Comparison of ENCODE assay signal across 28 cellular contexts in genomic region chr2:228094377-228094921, GRCh38.
A peak's percentile ranks its signal among the peaks of the same experiment; 100 is the strongest.
DNase-seq lines count a peak whose midpoint lies in the region; ATAC-seq, FAIRE-seq and TF ChIP-seq lines count a peak whose summit lies in the region.
"Had no signal": no experiment of that assay in that cellular context is flagged by ENCODE, and none has a peak within 500 bp of the region (broad histone marks: within the 10 kb centered on the region; RNA-seq: fewer than 3 reads in every experiment).

No MANE protein-coding gene starts in this region.

- H3K9ac ChIP-seq in PC-3 (ENCODE audit: low read length): no peak overlapping the region

- H3K4me2 ChIP-seq in PC-3 (ENCODE audit: low read length) (no peak overlapping the region), GM23338 (no peak overlapping the region)

- H3K4me1 ChIP-seq in PC-3 (ENCODE audit: insufficient read depth, low read length) (peaks cover 5% of the 10 kb centered on the region), GM23338 (ENCODE audit: insufficient read depth) (no peaks in the 10 kb centered on the region)
- H3K4me1 ChIP-seq: HAP-1, pancreas had no signal

- no peaks in the 10 kb centered on the region for H3K4me1 Mint-ChIP-seq in GM23338
- H3K4me1 Mint-ChIP-seq: activated CD4-positive, alpha-beta T cell treated with anti-CD3 and anti-CD28 coated beads, Interleukin-2, amount 10 ng/mL, durations not matched to agents 24 days and 14 days; B cell; CD8-positive, alpha-beta memory T cell; memory B cell; stimulated activated naive B cell treated with anti-CD40 and anti-IgM and Interleukin-4, amounts not matched to agents 10 μg/mL and 1 μg/mL and 100 μg/mL, for 72 hours; WTC11 had no signal

- DNase-seq in A172 (ENCODE audit: low spot score): peak; percentile 74
- DNase-seq in H54 (ENCODE audit: insufficient read length, low spot score): peak; percentile 24
- DNase-seq in PC-3: peak; percentile 65
- DNase-seq in bronchial epithelial cell (ENCODE audit: low read depth): peak; percentile 5
- no peak for DNase-seq in cortex of kidney (lab: John Stamatoyannopoulos, UW)
- no peak for DNase-seq in activated CD8-positive, alpha-beta memory T cell treated with anti-CD3 and anti-CD28 coated beads for 24 hours
- no peak for DNase-seq in cerebellum (ENCODE audit: low spot score)
- DNase-seq in GM23338 (ENCODE audit: low spot score): no peak
- DNase-seq: 8988T; activated CD4-positive, alpha-beta T cell treated with anti-CD3 and anti-CD28 coated beads, Interleukin-2, amount 10 ng/mL, durations not matched to agents 24 days and 14 days; CD8-positive, alpha-beta memory T cell; effector memory CD8-positive, alpha-beta T cell; glutamatergic neuron; NCI-H1105; NCI-H2029 treated with DMSO at 0.1 percent for 48 hours; NCI-H526; pancreas; SIG-M5; small intestine; stimulated activated naive B cell treated with anti-CD40 and anti-IgM and Interleukin-4, amounts not matched to agents 10 μg/mL and 1 μg/mL and 100 μg/mL, for 72 hours; SW 1271 had no signal

- intact Hi-C loops in PC-3 (cut with micrococcal nuclease): no loop called here

- no peak overlapping the region for H3K4me3 Mint-ChIP-seq in GM23338
- H3K4me3 Mint-ChIP-seq: activated CD4-positive, alpha-beta T cell treated with anti-CD3 and anti-CD28 coated beads, Interleukin-2, amount 10 ng/mL, durations not matched to agents 24 days and 14 days; B cell; CD8-positive, alpha-beta memory T cell; effector memory CD8-positive, alpha-beta T cell; memory B cell; stimulated activated naive B cell treated with anti-CD40 and anti-IgM and Interleukin-4, amounts not matched to agents 10 μg/mL and 1 μg/mL and 100 μg/mL, for 72 hours; WTC11 had no signal

- TF ChIP-seq POLR2A in H54 (IDR thresholded peaks at IDR 0.05; ENCODE audit: low read depth, low read length): no peak

- H3K79me2 ChIP-seq in PC-3 (ENCODE audit: low read length) (no peaks in the 10 kb centered on the region), GM23338 (replicated peaks; ENCODE audit: insufficient read depth) (no peaks in the 10 kb centered on the region)

- H3F3A ChIP-seq in PC-3 (ENCODE audit: low read length, unreplicated experiment) (no peaks in the 10 kb centered on the region), GM23338 (replicated peaks; ENCODE audit: low read depth) (no peaks in the 10 kb centered on the region)

- POLR2A ChIA-PET in PC-3 (lab: Charles Lee; ENCODE audit: unreplicated experiment): no interaction called here

- H4K20me1 ChIP-seq in PC-3 (ENCODE audit: low read length) (no peaks in the 10 kb centered on the region), GM23338 (replicated peaks; ENCODE audit: insufficient read depth) (no peaks in the 10 kb centered on the region)

- CTCF ChIA-PET in PC-3 (lab: Charles Lee): no interaction called here

- H3K36me3 Mint-ChIP-seq in GM23338 (ENCODE audit: low read depth): peaks cover 17% of the 10 kb centered on the region; the same call in 2 of the 3 replicates
- H3K36me3 Mint-ChIP-seq: CD8-positive, alpha-beta memory T cell; memory B cell; stimulated activated naive B cell treated with anti-CD40 and anti-IgM and Interleukin-4, amounts not matched to agents 10 μg/mL and 1 μg/mL and 100 μg/mL, for 72 hours had no signal

- no peak overlapping the region for H2AFZ ChIP-seq in PC-3 (ENCODE audit: low read length)
- H2AFZ ChIP-seq in GM23338: no peak overlapping the region

- H3K9me3 Mint-ChIP-seq in GM23338: peaks cover 30% of the 10 kb centered on the region

- H3K36me3 ChIP-seq in PC-3 (ENCODE audit: low read depth, low read length) (no peaks in the 10 kb centered on the region), bronchial epithelial cell (ENCODE audit: control insufficient read depth, insufficient read depth, low read length) (no peaks in the 10 kb centered on the region), GM23338 (ENCODE audit: insufficient read depth) (no peaks in the 10 kb centered on the region)
- H3K36me3 ChIP-seq: HAP-1, pancreas had no signal

- no TSS peak for BruUV-seq in PC-3 (replicated peaks; lab: Mats Ljungman, UMichigan)

- no peaks in the 10 kb centered on the region for H3K27me3 Mint-ChIP-seq in GM23338 (ENCODE audit: insufficient read depth, low read depth, poor library complexity)
- H3K27me3 Mint-ChIP-seq: activated CD4-positive, alpha-beta T cell treated with anti-CD3 and anti-CD28 coated beads, Interleukin-2, amount 10 ng/mL, durations not matched to agents 24 days and 14 days; B cell; CD8-positive, alpha-beta memory T cell; effector memory CD8-positive, alpha-beta T cell; memory B cell; stimulated activated naive B cell treated with anti-CD40 and anti-IgM and Interleukin-4, amounts not matched to agents 10 μg/mL and 1 μg/mL and 100 μg/mL, for 72 hours had no signal

- ATAC-seq in PC-3 (no peak), GM23338 (no peak)
- ATAC-seq: activated naive CD4-positive, alpha-beta T cell treated with anti-CD3 and anti-CD28 coated beads, Interleukin-2, amount 50 U/mL, for 72 hours; effector memory CD8-positive, alpha-beta T cell; pancreas; stimulated activated naive B cell treated with anti-CD40 and anti-IgM and Interleukin-4, amounts not matched to agents 10 μg/mL and 1 μg/mL and 100 μg/mL, for 72 hours; WTC11 had no signal

- H3K27ac Mint-ChIP-seq in GM23338: no peak overlapping the region
- H3K27ac Mint-ChIP-seq: activated CD4-positive, alpha-beta T cell treated with anti-CD3 and anti-CD28 coated beads, Interleukin-2, amount 10 ng/mL, durations not matched to agents 24 days and 14 days; activated naive CD4-positive, alpha-beta T cell treated with anti-CD3 and anti-CD28 coated beads, Interleukin-2, amount 50 U/mL, for 72 hours; B cell; CD8-positive, alpha-beta memory T cell; effector memory CD8-positive, alpha-beta T cell; memory B cell; stimulated activated naive B cell treated with anti-CD40 and anti-IgM and Interleukin-4, amounts not matched to agents 10 μg/mL and 1 μg/mL and 100 μg/mL, for 72 hours; WTC11 had no signal

- FAIRE-seq in H54 (lab: Jason Lieb, UNC) (peak; percentile 90), bronchial epithelial cell (lab: Jason Lieb, UNC) (no peak)
- FAIRE-seq: GM12892, pancreas, small intestine had no signal

- no peaks in the 10 kb centered on the region for H3K9me3 ChIP-seq in PC-3 (ENCODE audit: low read length)
- H3K9me3 ChIP-seq: HAP-1, pancreas had no signal

- no peak overlapping the region for H3K4me3 ChIP-seq in PC-3 (ENCODE audit: low read length)
- H3K4me3 ChIP-seq in bronchial epithelial cell (ENCODE audit: low read depth, low read length): no peak overlapping the region
- no peak overlapping the region for H3K4me3 ChIP-seq in GM23338
- H3K4me3 ChIP-seq: coronary artery, HAP-1, pancreas had no signal

- H3K27ac ChIP-seq in PC-3 (ENCODE audit: low read length): no peak overlapping the region
- H3K27ac ChIP-seq in GM23338 (ENCODE audit: low read depth): no peak overlapping the region
- H3K27ac ChIP-seq: coronary artery, pancreas had no signal

- H3K9me2 ChIP-seq in PC-3 (replicated peaks; ENCODE audit: low read length) (no peaks in the 10 kb centered on the region), GM23338 (ENCODE audit: insufficient read depth) (no peaks in the 10 kb centered on the region)

- H3K27me3 ChIP-seq in PC-3 (ENCODE audit: low read length) (0 out of 2 replicates have a peak, but pooled peaks cover 7% of the 10 kb centered on the region), bronchial epithelial cell (ENCODE audit: control insufficient read depth, insufficient read depth, low read length) (no peaks in the 10 kb centered on the region), GM23338 (ENCODE audit: insufficient read depth) (no peaks in the 10 kb centered on the region)
- H3K27me3 ChIP-seq: pancreas had no signal

- no peak for TF ChIP-seq CTCF in PC-3 (conservative IDR thresholded peaks at IDR 0.05; ENCODE audit: low read depth, low read length)
- no peak for TF ChIP-seq CTCF in bronchial epithelial cell (IDR thresholded peaks at IDR 0.05; ENCODE audit: insufficient read depth, low read length, severe bottlenecking)
- TF ChIP-seq CTCF in GM23338 (conservative IDR thresholded peaks at IDR 0.05; ENCODE audit: low read depth in 2 of 2): no peak

TF ChIP-seq in GM23338, 12 proteins besides CTCF, POLR2A, EP300 and RAD21:
- TF ChIP-seq NANOG (IDR thresholded peaks at IDR 0.05; ENCODE audit: borderline replicate concordance): no peak

Comparison
In these comparisons a context has a peak if more than half of its experiments do, and no peak if none do; other contexts are left out.
1. DNase-seq: peak in A172 (single experiment), H54 (single experiment), PC-3 (single experiment) and bronchial epithelial cell (single experiment); none in cortex of kidney (single experiment), activated CD8-positive, alpha-beta memory T cell treated with anti-CD3 and anti-CD28 coated beads for 24 hours (single experiment), cerebellum (single experiment) and GM23338 (single experiment).